ENCODE assay signal across 8 cellular contexts in the genomic region with DNA sequence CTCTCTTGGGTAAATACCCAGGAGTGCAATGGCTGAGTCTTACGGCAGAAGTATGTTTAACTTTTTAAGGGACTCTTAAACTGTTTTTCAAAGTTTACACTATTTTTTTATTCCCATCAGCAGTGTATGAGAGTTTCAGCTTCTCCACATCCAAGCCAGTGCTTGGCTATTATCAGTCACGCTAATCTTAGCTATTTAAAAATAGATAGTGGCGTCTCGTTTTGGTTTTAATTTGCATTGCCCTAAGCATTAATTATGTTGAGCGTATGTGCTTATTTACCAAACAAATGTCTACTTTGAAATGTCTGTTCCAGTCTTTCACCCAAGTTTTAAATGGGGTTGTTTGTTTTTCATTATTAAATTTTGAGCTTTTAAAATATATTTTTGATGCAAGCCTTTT.
"Had no signal": no experiment of that assay in that cellular context is flagged by ENCODE, and none has a peak within 500 bp of the region (broad histone marks: within the 10 kb centered on the region; RNA-seq: fewer than 3 reads in every experiment).

No MANE protein-coding gene starts in this region.

- H3K9ac ChIP-seq: GM23248 had no signal

- H2AFZ ChIP-seq: GM23248 had no signal

- H3K9me3 ChIP-seq: HAP-1 had no signal

- H3K4me3 ChIP-seq: GM23248, HAP-1 had no signal

- ATAC-seq: HCT116, HepG2 had no signal

- DNase-seq: GM23248, GOT3, H7, HFFc6 had no signal

- H3K4me1 ChIP-seq: HAP-1 had no signal

- H3K27ac ChIP-seq: GM23248, HL-60 had no signal

- H3K36me3 ChIP-seq: HAP-1 had no signal
